In genomic region chr1:83701396-83701795, GRCh38 we compare ENCODE assay signal across 19 cellular contexts.
A peak's percentile ranks its signal among the peaks of the same experiment; 100 is the strongest.
DNase-seq lines count a peak whose midpoint lies in the region; ATAC-seq and TF ChIP-seq lines count a peak whose summit lies in the region.
"Had no signal": no experiment of that assay in that cellular context is flagged by ENCODE, and none has a peak within 500 bp of the region (broad histone marks: within the 10 kb centered on the region; RNA-seq: fewer than 3 reads in every experiment).

No MANE protein-coding gene starts in this region.

- no peak overlapping the region for H4K8ac ChIP-seq in trophoblast cell (ENCODE audit: low read depth, low read length)

- CTCF ChIA-PET in activated CD8-positive, alpha-beta T cell treated with anti-CD3 and anti-CD28 coated beads, Interleukin-2, amount 10 ng/mL, durations not matched to agents 7 days and 5 days (lab: Charles Lee) = no interaction called here

- H3K4me1 ChIP-seq in DND-41 (ENCODE audit: insufficient read depth, low read length) (peaks cover 36% of the 10 kb centered on the region), trophoblast cell (ENCODE audit: control insufficient read depth in 1 of 2, insufficient read depth in 2 of 2, low read length in 2 of 2) (no peaks in the 10 kb centered on the region)
- H3K4me1 ChIP-seq: Peyer's patch had no signal

- H3K4ac ChIP-seq in trophoblast cell (ENCODE audit: low read depth, low read length) = no peak overlapping the region

- no peak overlapping the region for H2BK120ac ChIP-seq in trophoblast cell (ENCODE audit: insufficient read depth, low read length, poor library complexity)

- TF ChIP-seq CTCF in DND-41 (IDR thresholded peaks at IDR 0.05; ENCODE audit: borderline replicate concordance, extremely low read depth, low read length, poor library complexity, severe bottlenecking) = no peak

- peak overlapping the region; percentile 63 for H3K23ac ChIP-seq in trophoblast cell (ENCODE audit: low read length)

- H3K9me3 ChIP-seq in DND-41 (ENCODE audit: insufficient read depth, low read length, severe bottlenecking) (no peaks in the 10 kb centered on the region), trophoblast cell (ENCODE audit: insufficient read depth, low read depth, low read length) (peaks cover 1% of the 10 kb centered on the region)
- H3K9me3 ChIP-seq: Peyer's patch had no signal

- no CpG with 5 or more reads among the region's 2 CpGs for WGBS in trophoblast cell (ENCODE audit: extremely low coverage, insufficient coverage, insufficient read length)

- H3K27ac ChIP-seq in DND-41 (ENCODE audit: low read length) = peak overlapping the region; percentile 94
- H3K27ac ChIP-seq in trophoblast cell (ENCODE audit: low read depth, low read length) = no peak overlapping the region
- H3K27ac ChIP-seq: Peyer's patch, SK-N-MC had no signal

- H3K4me1 Mint-ChIP-seq in activated CD8-positive, alpha-beta T cell treated with anti-CD3 and anti-CD28 coated beads, Interleukin-2, amount 10 ng/mL, durations not matched to agents 7 days and 5 days (ENCODE audit: low read depth) = peaks cover 16% of the 10 kb centered on the region
- peaks cover 4% of the 10 kb centered on the region for H3K4me1 Mint-ChIP-seq in T-helper 2 cell treated with Interferon-gamma antibody and Interleukin-4, amounts not matched to agents 5 μg/mL and 100 μg/mL, for 36 hours (ENCODE audit: low read depth)

- no peak overlapping the region for H3K4me3 Mint-ChIP-seq in activated CD8-positive, alpha-beta T cell treated with anti-CD3 and anti-CD28 coated beads, Interleukin-2, amount 10 ng/mL, durations not matched to agents 7 days and 5 days
- H3K4me3 Mint-ChIP-seq in T-helper 2 cell treated with Interferon-gamma antibody and Interleukin-4, amounts not matched to agents 5 μg/mL and 100 μg/mL, for 36 hours = no peak overlapping the region

- H2AK5ac ChIP-seq in trophoblast cell (ENCODE audit: low read length) = no peak overlapping the region

- no peak overlapping the region for H3K14ac ChIP-seq in trophoblast cell (ENCODE audit: low read length)

- DNase-seq in COLO668 (lab: John Stamatoyannopoulos, UW; ENCODE audit: unreplicated experiment) = peak; percentile 55
- DNase-seq in DND-41 = peak; percentile 93
- DNase-seq in activated CD8-positive, alpha-beta T cell treated with anti-CD3 and anti-CD28 coated beads, Interleukin-2, amount 10 ng/mL, durations not matched to agents 7 days and 5 days = no peak
- DNase-seq in trophoblast cell = no peak
- DNase-seq in T-helper 2 cell treated with Interferon-gamma antibody and Interleukin-4, amounts not matched to agents 5 μg/mL and 100 μg/mL, for 36 hours (ENCODE audit: low spot score) = no peak
- no peak for DNase-seq in KG1 (lab: John Stamatoyannopoulos, UW)
- DNase-seq: Calu3, DMS79, GOT3, NCI-H1417 treated with DMSO at 0.1 percent for 48 hours, NCI-H1930, NCI-H2171 treated with DMSO at 0.1 percent for 48 hours, NCI-H510A, NCI-H774, Peyer's patch had no signal

- H3K36me3 ChIP-seq in DND-41 (ENCODE audit: insufficient read depth, low read length) (no peaks in the 10 kb centered on the region), trophoblast cell (ENCODE audit: control insufficient read depth in 1 of 2, insufficient read depth in 2 of 2, low read length in 2 of 2) (no peaks in the 10 kb centered on the region)
- H3K36me3 ChIP-seq: Peyer's patch had no signal

- H3K4me3 ChIP-seq in DND-41 (ENCODE audit: low read depth in 1 of 2, low read length in 2 of 2) (peak overlapping the region in 1 of 2 experiments; percentile 1; a peak in 1 of 4 replicates), trophoblast cell (ENCODE audit: low read depth, low read length) (no peak overlapping the region)
- H3K4me3 ChIP-seq: K562, Peyer's patch, SK-N-MC had no signal

- H3K79me2 ChIP-seq in DND-41 (ENCODE audit: insufficient read depth, low read length) (no peaks in the 10 kb centered on the region), trophoblast cell (ENCODE audit: control insufficient read depth, insufficient read depth, low read length, poor library complexity) (no peaks in the 10 kb centered on the region)

- ATAC-seq in DND-41 (ENCODE audit: insufficient read depth, low read depth) = peak; percentile 93
- no peak for ATAC-seq in activated CD8-positive, alpha-beta T cell treated with anti-CD3 and anti-CD28 coated beads, Interleukin-2, amount 10 ng/mL, durations not matched to agents 7 days and 5 days
- no peak for ATAC-seq in GM19328 (IDR thresholded peaks at IDR 0.05; ENCODE audit: unreplicated experiment)
- ATAC-seq: K562, Right ventricle myocardium inferior had no signal

- H3K36me3 Mint-ChIP-seq in activated CD8-positive, alpha-beta T cell treated with anti-CD3 and anti-CD28 coated beads, Interleukin-2, amount 10 ng/mL, durations not matched to agents 7 days and 5 days (ENCODE audit: low read depth) = no peaks in the 10 kb centered on the region
- H3K36me3 Mint-ChIP-seq in T-helper 2 cell treated with Interferon-gamma antibody and Interleukin-4, amounts not matched to agents 5 μg/mL and 100 μg/mL, for 36 hours (ENCODE audit: low read depth) = no peaks in the 10 kb centered on the region

- POLR2A ChIA-PET in activated CD8-positive, alpha-beta T cell treated with anti-CD3 and anti-CD28 coated beads, Interleukin-2, amount 10 ng/mL, durations not matched to agents 7 days and 5 days (lab: Charles Lee) = no interaction called here

- H3K9ac ChIP-seq in DND-41 (ENCODE audit: low read depth, low read length) = peak overlapping the region; percentile 43
- no peak overlapping the region for H3K9ac ChIP-seq in trophoblast cell (ENCODE audit: low read length)

- H3K79me1 ChIP-seq in trophoblast cell (ENCODE audit: low read length) = no peaks in the 10 kb centered on the region

- peak overlapping the region; percentile 53 for H3K27ac Mint-ChIP-seq in activated CD8-positive, alpha-beta T cell treated with anti-CD3 and anti-CD28 coated beads, Interleukin-2, amount 10 ng/mL, durations not matched to agents 7 days and 5 days
- H3K27ac Mint-ChIP-seq in T-helper 2 cell treated with Interferon-gamma antibody and Interleukin-4, amounts not matched to agents 5 μg/mL and 100 μg/mL, for 36 hours = no peak overlapping the region

- H3K9me3 Mint-ChIP-seq in activated CD8-positive, alpha-beta T cell treated with anti-CD3 and anti-CD28 coated beads, Interleukin-2, amount 10 ng/mL, durations not matched to agents 7 days and 5 days (ENCODE audit: insufficient read depth) = no peaks in the 10 kb centered on the region
- H3K9me3 Mint-ChIP-seq in T-helper 2 cell treated with Interferon-gamma antibody and Interleukin-4, amounts not matched to agents 5 μg/mL and 100 μg/mL, for 36 hours = peaks cover 4% of the 10 kb centered on the region

- H2AFZ ChIP-seq in DND-41 (ENCODE audit: low read depth, low read length) (peak overlapping the region; percentile 22; the same call in 1 of the 2 replicates), trophoblast cell (ENCODE audit: insufficient read depth, low read length, poor library complexity) (no peak overlapping the region)

- H3K27me3 ChIP-seq in DND-41 (ENCODE audit: insufficient read depth, low read length, poor library complexity) (no peaks in the 10 kb centered on the region), trophoblast cell (ENCODE audit: insufficient read depth, low read length) (no peaks in the 10 kb centered on the region)
- H3K27me3 ChIP-seq: Peyer's patch had no signal

- no peak overlapping the region for H2BK5ac ChIP-seq in trophoblast cell (ENCODE audit: low read depth, low read length, poor library complexity)

- no peaks in the 10 kb centered on the region for H3K27me3 Mint-ChIP-seq in activated CD8-positive, alpha-beta T cell treated with anti-CD3 and anti-CD28 coated beads, Interleukin-2, amount 10 ng/mL, durations not matched to agents 7 days and 5 days (ENCODE audit: low read depth)
- H3K27me3 Mint-ChIP-seq in T-helper 2 cell treated with Interferon-gamma antibody and Interleukin-4, amounts not matched to agents 5 μg/mL and 100 μg/mL, for 36 hours (ENCODE audit: low read depth) = no peaks in the 10 kb centered on the region

- no peak overlapping the region for H3K18ac ChIP-seq in trophoblast cell (ENCODE audit: low read length)

- H3K4me2 ChIP-seq in DND-41 (ENCODE audit: insufficient read depth, low read length) (peak overlapping the region; percentile 52), trophoblast cell (ENCODE audit: low read length) (no peak overlapping the region)

- H4K12ac ChIP-seq in trophoblast cell (ENCODE audit: low read depth, low read length) = no peak overlapping the region

- no peak overlapping the region for H2BK12ac ChIP-seq in trophoblast cell (ENCODE audit: low read length)

- H4K20me1 ChIP-seq in DND-41 (ENCODE audit: insufficient read depth, low read length) = no peaks in the 10 kb centered on the region

- no peak overlapping the region for H4K91ac ChIP-seq in trophoblast cell (ENCODE audit: low read depth, low read length)

Comparison
In these comparisons a context has a peak if more than half of its experiments do, and no peak if none do; other contexts are left out.
1. DNase-seq: peak in COLO668 (single experiment) and DND-41 (single experiment); none in activated CD8-positive, alpha-beta T cell treated with anti-CD3 and anti-CD28 coated beads, Interleukin-2, amount 10 ng/mL, durations not matched to agents 7 days and 5 days (single experiment), trophoblast cell (0 of 2), T-helper 2 cell treated with Interferon-gamma antibody and Interleukin-4, amounts not matched to agents 5 μg/mL and 100 μg/mL, for 36 hours (single experiment) and KG1 (single experiment).